1 cellular context compared by ENCODE assay signal in genomic region chr3:4829031-4829394, GRCh38.
TF ChIP-seq lines count a peak whose summit lies in the region.

No MANE protein-coding gene starts in this region.

TF ChIP-seq in HEK293, 187 proteins besides CTCF, POLR2A, EP300 and RAD21 (continued from another document):
- TF ChIP-seq, protein P1, sequence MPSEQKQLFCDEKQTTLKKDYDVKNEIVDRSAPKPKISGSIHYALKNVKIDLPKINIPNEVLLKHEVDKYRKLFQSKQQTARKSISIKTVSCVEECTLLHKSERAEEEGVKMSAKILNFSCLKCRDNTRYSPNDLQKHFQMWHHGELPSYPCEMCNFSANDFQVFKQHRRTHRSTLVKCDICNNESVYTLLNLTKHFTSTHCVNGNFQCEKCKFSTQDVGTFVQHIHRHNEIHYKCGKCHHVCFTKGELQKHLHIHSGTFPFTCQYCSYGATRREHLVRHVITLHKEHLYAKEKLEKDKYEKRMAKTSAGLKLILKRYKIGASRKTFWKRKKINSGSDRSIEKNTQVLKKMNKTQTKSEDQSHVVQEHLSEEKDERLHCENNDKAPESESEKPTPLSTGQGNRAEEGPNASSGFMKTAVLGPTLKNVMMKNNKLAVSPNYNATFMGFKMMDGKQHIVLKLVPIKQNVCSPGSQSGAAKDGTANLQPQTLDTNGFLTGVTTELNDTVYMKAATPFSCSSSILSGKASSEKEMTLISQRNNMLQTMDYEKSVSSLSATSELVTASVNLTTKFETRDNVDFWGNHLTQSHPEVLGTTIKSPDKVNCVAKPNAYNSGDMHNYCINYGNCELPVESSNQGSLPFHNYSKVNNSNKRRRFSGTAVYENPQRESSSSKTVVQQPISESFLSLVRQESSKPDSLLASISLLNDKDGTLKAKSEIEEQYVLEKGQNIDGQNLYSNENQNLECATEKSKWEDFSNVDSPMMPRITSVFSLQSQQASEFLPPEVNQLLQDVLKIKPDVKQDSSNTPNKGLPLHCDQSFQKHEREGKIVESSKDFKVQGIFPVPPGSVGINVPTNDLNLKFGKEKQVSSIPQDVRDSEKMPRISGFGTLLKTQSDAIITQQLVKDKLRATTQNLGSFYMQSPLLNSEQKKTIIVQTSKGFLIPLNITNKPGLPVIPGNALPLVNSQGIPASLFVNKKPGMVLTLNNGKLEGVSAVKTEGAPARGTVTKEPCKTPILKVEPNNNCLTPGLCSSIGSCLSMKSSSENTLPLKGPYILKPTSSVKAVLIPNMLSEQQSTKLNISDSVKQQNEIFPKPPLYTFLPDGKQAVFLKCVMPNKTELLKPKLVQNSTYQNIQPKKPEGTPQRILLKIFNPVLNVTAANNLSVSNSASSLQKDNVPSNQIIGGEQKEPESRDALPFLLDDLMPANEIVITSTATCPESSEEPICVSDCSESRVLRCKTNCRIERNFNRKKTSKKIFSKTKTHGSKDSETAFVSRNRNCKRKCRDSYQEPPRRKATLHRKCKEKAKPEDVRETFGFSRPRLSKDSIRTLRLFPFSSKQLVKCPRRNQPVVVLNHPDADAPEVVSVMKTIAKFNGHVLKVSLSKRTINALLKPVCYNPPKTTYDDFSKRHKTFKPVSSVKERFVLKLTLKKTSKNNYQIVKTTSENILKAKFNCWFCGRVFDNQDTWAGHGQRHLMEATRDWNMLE (tag by site-specific recombination; conservative IDR thresholded peaks at IDR 0.05; ENCODE audit: low read depth) = no peak
- no peak for TF ChIP-seq ZFP37 (tag by site-specific recombination; IDR thresholded peaks at IDR 0.05)
- TF ChIP-seq HOXD13 (CRISPR knock-in tag; IDR thresholded peaks at IDR 0.05; ENCODE audit: borderline replicate concordance) = no peak
- no peak for TF ChIP-seq ZNF221 (tag by site-specific recombination; IDR thresholded peaks at IDR 0.05; ENCODE audit: borderline replicate concordance)
- no peak for TF ChIP-seq ZNF157 (tag by site-specific recombination; IDR thresholded peaks at IDR 0.05)
- TF ChIP-seq ZFP69B (tag by site-specific recombination; IDR thresholded peaks at IDR 0.05) = no peak
- TF ChIP-seq YY1 (tag by site-specific recombination; IDR thresholded peaks at IDR 0.05) = no peak
- no peak for TF ChIP-seq ZNF621 (tag by site-specific recombination; IDR thresholded peaks at IDR 0.05)
- no peak for TF ChIP-seq ZEB2 (tag by site-specific recombination; IDR thresholded peaks at IDR 0.05)
- no peak for TF ChIP-seq ZNF248 (tag by site-specific recombination; IDR thresholded peaks at IDR 0.05)
- TF ChIP-seq ZNF114 (tag by site-specific recombination; IDR thresholded peaks at IDR 0.05) = no peak
- no peak; the same call in 1 of the 2 replicates for TF ChIP-seq ZNF214 (tag by site-specific recombination; IDR thresholded peaks at IDR 0.05; ENCODE audit: borderline replicate concordance)
- no peak for TF ChIP-seq ZNF24 (tag by site-specific recombination; IDR thresholded peaks at IDR 0.05)
- no peak for TF ChIP-seq MEIS1 (CRISPR knock-in tag; IDR thresholded peaks at IDR 0.05; ENCODE audit: borderline replicate concordance)
- TF ChIP-seq ZNF423 (tag by site-specific recombination; IDR thresholded peaks at IDR 0.05) = no peak
- TF ChIP-seq, protein P2, sequence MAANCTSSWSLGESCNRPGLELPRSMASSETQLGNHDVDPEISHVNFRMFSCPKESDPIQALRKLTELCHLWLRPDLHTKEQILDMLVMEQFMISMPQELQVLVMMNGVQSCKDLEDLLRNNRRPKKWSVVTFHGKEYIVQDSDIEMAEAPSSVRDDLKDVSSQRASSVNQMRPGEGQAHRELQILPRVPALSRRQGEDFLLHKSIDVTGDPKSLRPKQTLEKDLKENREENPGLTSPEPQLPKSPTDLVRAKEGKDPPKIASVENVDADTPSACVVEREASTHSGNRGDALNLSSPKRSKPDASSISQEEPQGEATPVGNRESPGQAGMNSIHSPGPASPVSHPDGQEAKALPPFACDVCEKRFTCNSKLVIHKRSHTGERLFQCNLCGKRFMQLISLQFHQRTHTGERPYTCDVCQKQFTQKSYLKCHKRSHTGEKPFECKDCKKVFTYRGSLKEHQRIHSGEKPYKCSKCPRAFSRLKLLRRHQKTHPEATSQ (tag by site-specific recombination; IDR thresholded peaks at IDR 0.05) = no peak
- no peak for TF ChIP-seq ZSCAN16 (tag by site-specific recombination; IDR thresholded peaks at IDR 0.05)
- TF ChIP-seq ZNF529 (tag by site-specific recombination; IDR thresholded peaks at IDR 0.05; ENCODE audit: insufficient replicate concordance) = no peak
- no peak for TF ChIP-seq ZFP3 (tag by site-specific recombination; IDR thresholded peaks at IDR 0.05; ENCODE audit: low read depth)
- TF ChIP-seq SALL2 (tag by site-specific recombination; IDR thresholded peaks at IDR 0.05; ENCODE audit: borderline replicate concordance) = no peak
- TF ChIP-seq ZNF792 (tag by site-specific recombination; IDR thresholded peaks at IDR 0.05) = no peak
- TF ChIP-seq ZNF837 (tag by site-specific recombination; IDR thresholded peaks at IDR 0.05) = no peak
- TF ChIP-seq ZNF514 (tag by site-specific recombination; IDR thresholded peaks at IDR 0.05) = no peak
- no peak for TF ChIP-seq GLI2 (tag by site-specific recombination; IDR thresholded peaks at IDR 0.05; ENCODE audit: borderline replicate concordance, low read depth)
- no peak for TF ChIP-seq ZNF202 (tag by site-specific recombination; IDR thresholded peaks at IDR 0.05; ENCODE audit: borderline replicate concordance)
- no peak for TF ChIP-seq HOXA7 (CRISPR knock-in tag; IDR thresholded peaks at IDR 0.05; ENCODE audit: borderline replicate concordance)
- TF ChIP-seq PRDM10 (tag by site-specific recombination; IDR thresholded peaks at IDR 0.05) = no peak
- TF ChIP-seq GLIS1 (tag by site-specific recombination; IDR thresholded peaks at IDR 0.05) = peak; percentile 17; the same call in 1 of the 2 replicates
- peak; percentile 81 for TF ChIP-seq ZNF629 (tag by site-specific recombination; IDR thresholded peaks at IDR 0.05)
- TF ChIP-seq, protein P3, sequence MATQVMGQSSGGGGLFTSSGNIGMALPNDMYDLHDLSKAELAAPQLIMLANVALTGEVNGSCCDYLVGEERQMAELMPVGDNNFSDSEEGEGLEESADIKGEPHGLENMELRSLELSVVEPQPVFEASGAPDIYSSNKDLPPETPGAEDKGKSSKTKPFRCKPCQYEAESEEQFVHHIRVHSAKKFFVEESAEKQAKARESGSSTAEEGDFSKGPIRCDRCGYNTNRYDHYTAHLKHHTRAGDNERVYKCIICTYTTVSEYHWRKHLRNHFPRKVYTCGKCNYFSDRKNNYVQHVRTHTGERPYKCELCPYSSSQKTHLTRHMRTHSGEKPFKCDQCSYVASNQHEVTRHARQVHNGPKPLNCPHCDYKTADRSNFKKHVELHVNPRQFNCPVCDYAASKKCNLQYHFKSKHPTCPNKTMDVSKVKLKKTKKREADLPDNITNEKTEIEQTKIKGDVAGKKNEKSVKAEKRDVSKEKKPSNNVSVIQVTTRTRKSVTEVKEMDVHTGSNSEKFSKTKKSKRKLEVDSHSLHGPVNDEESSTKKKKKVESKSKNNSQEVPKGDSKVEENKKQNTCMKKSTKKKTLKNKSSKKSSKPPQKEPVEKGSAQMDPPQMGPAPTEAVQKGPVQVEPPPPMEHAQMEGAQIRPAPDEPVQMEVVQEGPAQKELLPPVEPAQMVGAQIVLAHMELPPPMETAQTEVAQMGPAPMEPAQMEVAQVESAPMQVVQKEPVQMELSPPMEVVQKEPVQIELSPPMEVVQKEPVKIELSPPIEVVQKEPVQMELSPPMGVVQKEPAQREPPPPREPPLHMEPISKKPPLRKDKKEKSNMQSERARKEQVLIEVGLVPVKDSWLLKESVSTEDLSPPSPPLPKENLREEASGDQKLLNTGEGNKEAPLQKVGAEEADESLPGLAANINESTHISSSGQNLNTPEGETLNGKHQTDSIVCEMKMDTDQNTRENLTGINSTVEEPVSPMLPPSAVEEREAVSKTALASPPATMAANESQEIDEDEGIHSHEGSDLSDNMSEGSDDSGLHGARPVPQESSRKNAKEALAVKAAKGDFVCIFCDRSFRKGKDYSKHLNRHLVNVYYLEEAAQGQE (tag by site-specific recombination; IDR thresholded peaks at IDR 0.05) = no peak
- TF ChIP-seq ZNF416 (tag by site-specific recombination; IDR thresholded peaks at IDR 0.05) = no peak
- no peak for TF ChIP-seq GLI4 (tag by site-specific recombination; IDR thresholded peaks at IDR 0.05)
- TF ChIP-seq ZBTB7A (tag by site-specific recombination; IDR thresholded peaks at IDR 0.05; ENCODE audit: low read depth) = no peak
- TF ChIP-seq, protein P4, sequence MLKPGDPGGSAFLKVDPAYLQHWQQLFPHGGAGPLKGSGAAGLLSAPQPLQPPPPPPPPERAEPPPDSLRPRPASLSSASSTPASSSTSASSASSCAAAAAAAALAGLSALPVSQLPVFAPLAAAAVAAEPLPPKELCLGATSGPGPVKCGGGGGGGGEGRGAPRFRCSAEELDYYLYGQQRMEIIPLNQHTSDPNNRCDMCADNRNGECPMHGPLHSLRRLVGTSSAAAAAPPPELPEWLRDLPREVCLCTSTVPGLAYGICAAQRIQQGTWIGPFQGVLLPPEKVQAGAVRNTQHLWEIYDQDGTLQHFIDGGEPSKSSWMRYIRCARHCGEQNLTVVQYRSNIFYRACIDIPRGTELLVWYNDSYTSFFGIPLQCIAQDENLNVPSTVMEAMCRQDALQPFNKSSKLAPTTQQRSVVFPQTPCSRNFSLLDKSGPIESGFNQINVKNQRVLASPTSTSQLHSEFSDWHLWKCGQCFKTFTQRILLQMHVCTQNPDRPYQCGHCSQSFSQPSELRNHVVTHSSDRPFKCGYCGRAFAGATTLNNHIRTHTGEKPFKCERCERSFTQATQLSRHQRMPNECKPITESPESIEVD (tag by site-specific recombination; IDR thresholded peaks at IDR 0.05) = peak; percentile 71
TF ChIP-seq in HEK293: peak in this region for 28.
